In genomic region chr3:134485620-134486576, GRCh38 we compare ENCODE assay signal across 8 cellular contexts. TPM values are rescaled to one million over a fixed set of nuclear protein-coding genes. Genes with fewer than 3 reads are reported as not detected.
A peak's percentile ranks its signal among the peaks of the same experiment; 100 is the strongest.
DNase-seq lines count a peak whose midpoint lies in the region; ATAC-seq and TF ChIP-seq lines count a peak whose summit lies in the region.

A gene with protein sequence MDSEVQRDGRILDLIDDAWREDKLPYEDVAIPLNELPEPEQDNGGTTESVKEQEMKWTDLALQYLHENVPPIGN (minus strand): TSS chr3:134485985. CDS start chr3:134482904, 3,081 bp downstream.
Gene CEP63, plus strand, starts transcription at chr3:134486057. Its CDS starts 9,264 bp downstream, at chr3:134495321.

- no peak for TF ChIP-seq CTCF in C4-2B (conservative IDR thresholded peaks at IDR 0.05)
- no peak for TF ChIP-seq CTCF in liver (IDR thresholded peaks at IDR 0.05; ENCODE audit: low read depth, low read length, missing input control)

- peak within 1 kb of the TSS; percentile 91 to 95 for H3K9ac ChIP-seq in liver (ENCODE audit: low read depth in 1 of 2, low read length in 2 of 2)

- peak; percentile 84 for ATAC-seq in GM19395 (IDR thresholded peaks at IDR 0.05; ENCODE audit: unreplicated experiment)
- peak; percentile 65 for ATAC-seq in HG03565 (IDR thresholded peaks at IDR 0.05; ENCODE audit: unreplicated experiment)

- DNase-seq in NCI-H774 (lab: John Stamatoyannopoulos, UW) (peak; percentile 98), dermis microvascular lymphatic vessel endothelial cell (ENCODE audit: low read depth in 2 of 2) (peak; percentile 99)
- DNase-seq in activated CD4-positive, alpha-beta T cell treated with anti-CD3 and anti-CD28 coated beads, Interleukin-2, amount 50 U/mL, for 4 hours: peak; percentile 91
- peak; percentile 96 for DNase-seq in stimulated activated CD4-positive, alpha-beta T cell treated with anti-CD3 and anti-CD28 coated beads, Interleukin-4, amount 100 ng/mL, for 24 hours

- peaks cover 3 to 13% (median 9%) of the 10 kb centered on the region in 4 donors for H3K36me3 ChIP-seq in liver (ENCODE audit: control insufficient read depth in 4 of 4, insufficient read depth in 3 of 4, low read depth in 1 of 4, low read length in 3 of 4)

- H3K4me1 ChIP-seq in liver (ENCODE audit: control insufficient read depth in 4 of 4, insufficient read depth in 4 of 4, low read length in 3 of 4): peaks cover 2 to 31% (median 22%) of the 10 kb centered on the region in 4 donors

- H3K27ac ChIP-seq in C4-2B (peak within 1 kb of the TSS; percentile 90), liver (ENCODE audit: low read depth in 1 of 2, low read length in 2 of 2) (peak within 1 kb of the TSS; percentile 96 to 100)

- H3K4me3 ChIP-seq in liver (ENCODE audit: low read depth in 1 of 3, low read length in 3 of 3): peak within 1 kb of the TSS; percentile 73 to 91 (median 89)

- TF ChIP-seq RAD21 in liver (IDR thresholded peaks at IDR 0.05): peak in 1 of 2 donors; percentile 5

- WGBS in liver: under 1% methylated on average over 87 of the region's 87 CpGs

- H3K9me3 ChIP-seq in liver (ENCODE audit: control insufficient read depth in 4 of 4, low read length in 3 of 4): no peaks in the 10 kb centered on the region

- H3K27me3 ChIP-seq in liver (ENCODE audit: control insufficient read depth in 4 of 4, insufficient read depth in 4 of 4, low read length in 3 of 4): no peaks in the 10 kb centered on the region

TF ChIP-seq in liver, 16 proteins besides CTCF, POLR2A, EP300 and RAD21:
- peak; percentile 6 for TF ChIP-seq HNF4G (IDR thresholded peaks at IDR 0.05)
- peak; percentile 97 to 99 for TF ChIP-seq EGR1 (IDR thresholded peaks at IDR 0.05; ENCODE audit: low read depth in 2 of 2)
- TF ChIP-seq, protein P1, sequence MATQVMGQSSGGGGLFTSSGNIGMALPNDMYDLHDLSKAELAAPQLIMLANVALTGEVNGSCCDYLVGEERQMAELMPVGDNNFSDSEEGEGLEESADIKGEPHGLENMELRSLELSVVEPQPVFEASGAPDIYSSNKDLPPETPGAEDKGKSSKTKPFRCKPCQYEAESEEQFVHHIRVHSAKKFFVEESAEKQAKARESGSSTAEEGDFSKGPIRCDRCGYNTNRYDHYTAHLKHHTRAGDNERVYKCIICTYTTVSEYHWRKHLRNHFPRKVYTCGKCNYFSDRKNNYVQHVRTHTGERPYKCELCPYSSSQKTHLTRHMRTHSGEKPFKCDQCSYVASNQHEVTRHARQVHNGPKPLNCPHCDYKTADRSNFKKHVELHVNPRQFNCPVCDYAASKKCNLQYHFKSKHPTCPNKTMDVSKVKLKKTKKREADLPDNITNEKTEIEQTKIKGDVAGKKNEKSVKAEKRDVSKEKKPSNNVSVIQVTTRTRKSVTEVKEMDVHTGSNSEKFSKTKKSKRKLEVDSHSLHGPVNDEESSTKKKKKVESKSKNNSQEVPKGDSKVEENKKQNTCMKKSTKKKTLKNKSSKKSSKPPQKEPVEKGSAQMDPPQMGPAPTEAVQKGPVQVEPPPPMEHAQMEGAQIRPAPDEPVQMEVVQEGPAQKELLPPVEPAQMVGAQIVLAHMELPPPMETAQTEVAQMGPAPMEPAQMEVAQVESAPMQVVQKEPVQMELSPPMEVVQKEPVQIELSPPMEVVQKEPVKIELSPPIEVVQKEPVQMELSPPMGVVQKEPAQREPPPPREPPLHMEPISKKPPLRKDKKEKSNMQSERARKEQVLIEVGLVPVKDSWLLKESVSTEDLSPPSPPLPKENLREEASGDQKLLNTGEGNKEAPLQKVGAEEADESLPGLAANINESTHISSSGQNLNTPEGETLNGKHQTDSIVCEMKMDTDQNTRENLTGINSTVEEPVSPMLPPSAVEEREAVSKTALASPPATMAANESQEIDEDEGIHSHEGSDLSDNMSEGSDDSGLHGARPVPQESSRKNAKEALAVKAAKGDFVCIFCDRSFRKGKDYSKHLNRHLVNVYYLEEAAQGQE (IDR thresholded peaks at IDR 0.05): peak; percentile 39
- TF ChIP-seq GABPA (IDR thresholded peaks at IDR 0.05 in 1 of 2, conservative IDR thresholded peaks at IDR 0.05 in 1 of 2): peak; percentile 59 to 91
- peak; percentile 84 for TF ChIP-seq YY1 (IDR thresholded peaks at IDR 0.05)
- TF ChIP-seq SP1 (IDR thresholded peaks at IDR 0.05): peak; percentile 70
- TF ChIP-seq RXRA (IDR thresholded peaks at IDR 0.05): peak; percentile 48 to 56
- TF ChIP-seq, protein P2, sequence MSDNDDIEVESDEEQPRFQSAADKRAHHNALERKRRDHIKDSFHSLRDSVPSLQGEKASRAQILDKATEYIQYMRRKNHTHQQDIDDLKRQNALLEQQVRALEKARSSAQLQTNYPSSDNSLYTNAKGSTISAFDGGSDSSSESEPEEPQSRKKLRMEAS (IDR thresholded peaks at IDR 0.05): peak; percentile 79
- TF ChIP-seq JUND (IDR thresholded peaks at IDR 0.05): peak; percentile 25 to 56
- TF ChIP-seq TAF1 (conservative IDR thresholded peaks at IDR 0.05): peak; percentile 64
- TF ChIP-seq NR2F2 (IDR thresholded peaks at IDR 0.05): peak; percentile 56
- TF ChIP-seq ATF3 (IDR thresholded peaks at IDR 0.05): peak; percentile 65
- peak in 1 of 2 donors; percentile 30 for TF ChIP-seq HNF4A (conservative IDR thresholded peaks at IDR 0.05)
- TF ChIP-seq FOXA2 (IDR thresholded peaks at IDR 0.05): no peak
- peak; percentile 93 for TF ChIP-seq ZBTB33 (IDR thresholded peaks at IDR 0.05)
- no peak for TF ChIP-seq FOXA1 (IDR thresholded peaks at IDR 0.05)
TF ChIP-seq in liver: peak in this region for 14.

RNA-seq across cellular contexts. Expression of the first gene that starts in this region (rescaled TPM):
- total RNA-seq in dermis microvascular lymphatic vessel endothelial cell (40.7 and 48.2 TPM in 2 replicates), liver (10 to 100 TPM; 20.9 to 30.2 TPM)
- 10 to 100 TPM; 46.2 to 80.9 TPM for polyA plus RNA-seq in liver

RNA-seq across cellular contexts. Expression of gene CEP63, which starts in this region (rescaled TPM):
- 9.2 and 12.2 TPM in 2 replicates for total RNA-seq in dermis microvascular lymphatic vessel endothelial cell
- total RNA-seq in liver: 10 to 100 TPM; 14.3 to 16.1 TPM
- 10 to 100 TPM in 1 of 2 donors, 1 to 10 TPM in 1; 8.1 to 11.1 TPM for polyA plus RNA-seq in liver

Comparison
In these comparisons a context has a peak if more than half of its experiments do, and no peak if none do; other contexts are left out.
1. Peak in every context shown above with its lines: DNase-seq, ATAC-seq, H3K4me3 ChIP-seq and H3K27ac ChIP-seq.